ENCODE assay signal across 1 cellular context in genomic region chr6:4794140-4794707, GRCh38.
TF ChIP-seq lines count a peak whose summit lies in the region.

No MANE protein-coding gene starts in this region.

TF ChIP-seq in K562, 482 proteins besides CTCF, POLR2A, EP300 and RAD21 (continued from another document):
- TF ChIP-seq MECOM (CRISPR knock-in tag; IDR thresholded peaks at IDR 0.05): peak; percentile 82
- TF ChIP-seq POLR2B (IDR thresholded peaks at IDR 0.05; ENCODE audit: low read depth, partially characterized antibody): no peak
- 0 out of 2 replicates have a peak, but pooled peaks have one; percentile 25 for TF ChIP-seq CBFA2T3 (IDR thresholded peaks at IDR 0.05)
- TF ChIP-seq PKNOX1 (IDR thresholded peaks at IDR 0.05): 0 out of 2 replicates have a peak, but pooled peaks have one; percentile 5
- TF ChIP-seq REST (CRISPR knock-in tag; IDR thresholded peaks at IDR 0.05; ENCODE audit: low read depth): no peak
- TF ChIP-seq C11orf30 (IDR thresholded peaks at IDR 0.05; ENCODE audit: low read depth): no peak
- peak; percentile 50 for TF ChIP-seq RBBP5 (IDR thresholded peaks at IDR 0.05; ENCODE audit: borderline replicate concordance, insufficient read depth, low read length, poor library complexity, severe bottlenecking)
- TF ChIP-seq AFF1 (IDR thresholded peaks at IDR 0.05; ENCODE audit: low read depth in 1 of 2, partially characterized antibody in 2 of 2): peak in 1 of 2 experiments; percentile 53
- TF ChIP-seq CCAR2 (IDR thresholded peaks at IDR 0.05; ENCODE audit: low read depth, low read length): no peak
- TF ChIP-seq RCOR1 (IDR thresholded peaks at IDR 0.05; ENCODE audit: borderline replicate concordance in 1 of 2, low read depth in 2 of 2, low read length in 2 of 2): peak in 1 of 2 experiments; percentile 62; a peak in 2 of 4 replicates
- TF ChIP-seq NBN (IDR thresholded peaks at IDR 0.05; ENCODE audit: low read depth): 0 out of 2 replicates have a peak, but pooled peaks have one; percentile 47
- peak in 1 of 2 experiments; percentile 63; a peak in 1 of 4 replicates for TF ChIP-seq MLLT1 (IDR thresholded peaks at IDR 0.05)
- TF ChIP-seq CREB1 (IDR thresholded peaks at IDR 0.05): 0 out of 2 replicates have a peak, but pooled peaks have one; percentile 13
- no peak for TF ChIP-seq CREB1 (CRISPR knock-in tag; IDR thresholded peaks at IDR 0.05)
- no peak for TF ChIP-seq ZNF431 (CRISPR knock-in tag; IDR thresholded peaks at IDR 0.05)
- TF ChIP-seq TARDBP (IDR thresholded peaks at IDR 0.05): no peak
- TF ChIP-seq TEAD4 (IDR thresholded peaks at IDR 0.05; ENCODE audit: low read length): 0 out of 2 replicates have a peak, but pooled peaks have one; percentile 21
- no peak for TF ChIP-seq TEAD4 (CRISPR knock-in tag; IDR thresholded peaks at IDR 0.05; ENCODE audit: borderline replicate concordance)
- TF ChIP-seq TFAP4 (CRISPR knock-in tag; IDR thresholded peaks at IDR 0.05; ENCODE audit: borderline replicate concordance): 0 out of 2 replicates have a peak, but pooled peaks have one; percentile 18
- no peak for TF ChIP-seq BRCA1 (IDR thresholded peaks at IDR 0.05)
- TF ChIP-seq BRCA1 (CRISPR knock-in tag; IDR thresholded peaks at IDR 0.05): no peak
- TF ChIP-seq DPF2 (IDR thresholded peaks at IDR 0.05): peak; percentile 43
- TF ChIP-seq GATA2 (CRISPR knock-in tag; IDR thresholded peaks at IDR 0.05): 0 out of 2 replicates have a peak, but pooled peaks have one; percentile 20
- TF ChIP-seq SOX6 (IDR thresholded peaks at IDR 0.05): 0 out of 2 replicates have a peak, but pooled peaks have one; percentile 7
- TF ChIP-seq JUND (IDR thresholded peaks at IDR 0.05; ENCODE audit: borderline replicate concordance, low read depth, low read length): peak; percentile 25; the same call in 1 of the 2 replicates
- TF ChIP-seq JUND (tag; IDR thresholded peaks at IDR 0.05; ENCODE audit: borderline replicate concordance, low read depth, low read length): no peak
- TF ChIP-seq ARID1B (IDR thresholded peaks at IDR 0.05): peak; percentile 37
- 0 out of 2 replicates have a peak, but pooled peaks have one; percentile 28 for TF ChIP-seq BCOR (IDR thresholded peaks at IDR 0.05)
- peak; percentile 75; the same call in 1 of the 2 replicates for TF ChIP-seq EHMT2 (IDR thresholded peaks at IDR 0.05)
- peak; percentile 2 for TF ChIP-seq ZFP36 (IDR thresholded peaks at IDR 0.05; ENCODE audit: low read depth, low read length, partially characterized antibody)
- no peak for TF ChIP-seq NR2F6 (CRISPR knock-in tag; IDR thresholded peaks at IDR 0.05)
- peak; percentile 42 for TF ChIP-seq KDM5B (IDR thresholded peaks at IDR 0.05; ENCODE audit: insufficient replicate concordance, low read depth, low read length)
- peak in 1 of 2 experiments; percentile 66; a peak in 1 of 4 replicates for TF ChIP-seq UBTF (IDR thresholded peaks at IDR 0.05; ENCODE audit: borderline replicate concordance in 1 of 2, low read depth in 2 of 2, low read length in 2 of 2)
- peak; percentile 67 for TF ChIP-seq CREM (IDR thresholded peaks at IDR 0.05; ENCODE audit: low read depth)
- no peak for TF ChIP-seq SPI1 (IDR thresholded peaks at IDR 0.05; ENCODE audit: borderline replicate concordance, low read depth, low read length)
- no peak for TF ChIP-seq TOE1 (IDR thresholded peaks at IDR 0.05; ENCODE audit: borderline replicate concordance)
- no peak for TF ChIP-seq TOE1 (CRISPR knock-in tag; IDR thresholded peaks at IDR 0.05; ENCODE audit: borderline replicate concordance, low read depth)
- 0 out of 2 replicates have a peak, but pooled peaks have one; percentile 14 for TF ChIP-seq SMARCA5 (IDR thresholded peaks at IDR 0.05)
- no peak for TF ChIP-seq FOXJ3 (CRISPR knock-in tag; IDR thresholded peaks at IDR 0.05)
